Comparison of ENCODE assay signal across 18 cellular contexts in genomic region chr19:38293281-38293680, GRCh38. TPM values are rescaled to one million over a fixed set of nuclear protein-coding genes. Genes with fewer than 3 reads are reported as not detected.
"Had no signal": no experiment of that assay in that cellular context is flagged by ENCODE, and none has a peak within 500 bp of the region (broad histone marks: within the 10 kb centered on the region; RNA-seq: fewer than 3 reads in every experiment).

No MANE protein-coding gene starts in this region.

- H3K4me1 Mint-ChIP-seq: activated CD4-positive, alpha-beta T cell treated with anti-CD3 and anti-CD28 coated beads, Interleukin-2, amount 10 ng/mL, durations not matched to agents 7 days and 5 days; activated naive CD8-positive, alpha-beta T cell treated with anti-CD3 and anti-CD28 coated beads, Interleukin-2, amount 10 ng/mL, durations not matched to agents 7 days and 5 days; endodermal cell; stimulated activated naive CD8-positive, alpha-beta T cell treated with anti-CD3 and anti-CD28 coated beads, Interleukin-15, amount 100 ng/mL, for 72 hours; T-cell had no signal

- DNase-seq: activated CD4-positive, alpha-beta T cell treated with anti-CD3 and anti-CD28 coated beads, Interleukin-2, amount 10 ng/mL, durations not matched to agents 7 days and 5 days; activated CD8-positive, alpha-beta T cell treated with anti-CD3 and anti-CD28 coated beads, Interleukin-2, amount 10 ng/mL, durations not matched to agents 7 days and 5 days; activated naive CD4-positive, alpha-beta T cell treated with Interleukin-2 at 50 U/mL for 16 hours; activated naive CD8-positive, alpha-beta T cell treated with anti-CD3 and anti-CD28 coated beads, Interleukin-2, amount 10 ng/mL, durations not matched to agents 7 days and 5 days; activated T-cell treated with anti-CD3 and anti-CD28 coated beads, Interleukin-2, amount 50 U/mL, for 24 hours; endodermal cell; foreskin keratinocyte; psoas muscle; right cardiac atrium; stimulated activated naive CD8-positive, alpha-beta T cell treated with anti-CD3 and anti-CD28 coated beads, Interleukin-15, amount 100 ng/mL, for 72 hours; T-cell; trophoblast cell had no signal

- H3K4me3 ChIP-seq: psoas muscle, skin epidermis had no signal

- ATAC-seq: activated CD4-positive, CD25-positive, alpha-beta regulatory T cell treated with anti-CD3 and anti-CD28 coated beads, Interleukin-2, amount 50 U/mL, for 24 hours; activated CD8-positive, alpha-beta T cell treated with anti-CD3 and anti-CD28 coated beads, Interleukin-2, amount 10 ng/mL, durations not matched to agents 7 days and 5 days; foreskin keratinocyte; psoas muscle; right cardiac atrium; stimulated activated naive CD8-positive, alpha-beta T cell treated with anti-CD3 and anti-CD28 coated beads, Interleukin-15, amount 100 ng/mL, for 72 hours; T-cell had no signal

- H3K9me3 ChIP-seq: psoas muscle had no signal

- H3K27ac ChIP-seq: foreskin keratinocyte, psoas muscle had no signal

- H3K27ac Mint-ChIP-seq: activated CD4-positive, alpha-beta T cell treated with anti-CD3 and anti-CD28 coated beads, Interleukin-2, amount 10 ng/mL, durations not matched to agents 7 days and 5 days; activated CD8-positive, alpha-beta T cell treated with anti-CD3 and anti-CD28 coated beads, Interleukin-2, amount 10 ng/mL, durations not matched to agents 7 days and 5 days; activated naive CD8-positive, alpha-beta T cell treated with anti-CD3 and anti-CD28 coated beads, Interleukin-2, amount 10 ng/mL, durations not matched to agents 7 days and 5 days; activated T-cell treated with anti-CD3 and anti-CD28 coated beads, Interleukin-2, amount 50 U/mL, for 24 hours; activated T-helper 2 cell treated with anti-CD3 and anti-CD28 coated beads, Interferon-gamma antibody, Interleukin-2, Interleukin-4, amounts not matched to agents 10 μg/mL and 5 μg/mL and 100 μg/mL, durations not matched to agents 14 hours and 24 hours and 36 hours; endodermal cell; T-cell had no signal

- H3K9me3 Mint-ChIP-seq: activated CD4-positive, alpha-beta T cell treated with anti-CD3 and anti-CD28 coated beads, Interleukin-2, amount 10 ng/mL, durations not matched to agents 7 days and 5 days; activated naive CD8-positive, alpha-beta T cell treated with anti-CD3 and anti-CD28 coated beads, Interleukin-2, amount 10 ng/mL, durations not matched to agents 7 days and 5 days; activated T-cell treated with anti-CD3 and anti-CD28 coated beads, Interleukin-2, amount 50 U/mL, for 24 hours; activated T-helper 2 cell treated with anti-CD3 and anti-CD28 coated beads, Interferon-gamma antibody, Interleukin-2, Interleukin-4, amounts not matched to agents 10 μg/mL and 5 μg/mL and 100 μg/mL, durations not matched to agents 14 hours and 24 hours and 36 hours; neural crest cell; stimulated activated naive CD8-positive, alpha-beta T cell treated with anti-CD3 and anti-CD28 coated beads, Interleukin-15, amount 100 ng/mL, for 72 hours; T-cell had no signal

- H3K4me3 Mint-ChIP-seq: activated CD4-positive, alpha-beta T cell treated with anti-CD3 and anti-CD28 coated beads, Interleukin-2, amount 10 ng/mL, durations not matched to agents 7 days and 5 days; activated CD8-positive, alpha-beta T cell treated with anti-CD3 and anti-CD28 coated beads, Interleukin-2, amount 10 ng/mL, durations not matched to agents 7 days and 5 days; activated naive CD8-positive, alpha-beta T cell treated with anti-CD3 and anti-CD28 coated beads, Interleukin-2, amount 10 ng/mL, durations not matched to agents 7 days and 5 days; activated T-cell treated with anti-CD3 and anti-CD28 coated beads, Interleukin-2, amount 50 U/mL, for 24 hours; endodermal cell; neural crest cell; stimulated activated naive CD8-positive, alpha-beta T cell treated with anti-CD3 and anti-CD28 coated beads, Interleukin-15, amount 100 ng/mL, for 72 hours; T-cell had no signal

- H3K36me3 Mint-ChIP-seq: activated naive CD8-positive, alpha-beta T cell treated with anti-CD3 and anti-CD28 coated beads, Interleukin-2, amount 10 ng/mL, durations not matched to agents 7 days and 5 days had no signal

- H3K27me3 Mint-ChIP-seq: activated CD4-positive, alpha-beta T cell treated with anti-CD3 and anti-CD28 coated beads, Interleukin-2, amount 10 ng/mL, durations not matched to agents 7 days and 5 days; activated naive CD8-positive, alpha-beta T cell treated with anti-CD3 and anti-CD28 coated beads, Interleukin-2, amount 10 ng/mL, durations not matched to agents 7 days and 5 days; activated T-cell treated with anti-CD3 and anti-CD28 coated beads, Interleukin-2, amount 50 U/mL, for 24 hours; stimulated activated naive CD8-positive, alpha-beta T cell treated with anti-CD3 and anti-CD28 coated beads, Interleukin-15, amount 100 ng/mL, for 72 hours; T-cell had no signal

- H3K4me1 ChIP-seq: psoas muscle had no signal

- H3K27me3 ChIP-seq: foreskin keratinocyte had no signal

RNA-seq across cellular contexts. Expression of gene C19orf33, which starts 10.8 kb away (rescaled TPM):
- total RNA-seq: activated CD4-positive, alpha-beta T cell treated with anti-CD3 and anti-CD28 coated beads, Interleukin-2, amount 10 ng/mL, durations not matched to agents 7 days and 5 days; activated CD8-positive, alpha-beta T cell treated with anti-CD3 and anti-CD28 coated beads, Interleukin-2, amount 10 ng/mL, durations not matched to agents 7 days and 5 days; activated naive CD8-positive, alpha-beta T cell treated with anti-CD3 and anti-CD28 coated beads, Interleukin-2, amount 10 ng/mL, durations not matched to agents 7 days and 5 days; fibroblast of lung; neural crest cell; osteoblast had no signal

RNA-seq across cellular contexts. Expression of gene KCNK6, which starts 26.4 kb away (rescaled TPM):
- total RNA-seq: neural crest cell had no signal

RNA-seq across cellular contexts. Expression of gene PPP1R14A, which starts 37.1 kb away (rescaled TPM):
- total RNA-seq: activated CD4-positive, alpha-beta T cell treated with anti-CD3 and anti-CD28 coated beads, Interleukin-2, amount 10 ng/mL, durations not matched to agents 7 days and 5 days; activated CD8-positive, alpha-beta T cell treated with anti-CD3 and anti-CD28 coated beads, Interleukin-2, amount 10 ng/mL, durations not matched to agents 7 days and 5 days; activated naive CD8-positive, alpha-beta T cell treated with anti-CD3 and anti-CD28 coated beads, Interleukin-2, amount 10 ng/mL, durations not matched to agents 7 days and 5 days had no signal
